Comparison of ENCODE assay signal across 16 cellular contexts in the genomic region with DNA sequence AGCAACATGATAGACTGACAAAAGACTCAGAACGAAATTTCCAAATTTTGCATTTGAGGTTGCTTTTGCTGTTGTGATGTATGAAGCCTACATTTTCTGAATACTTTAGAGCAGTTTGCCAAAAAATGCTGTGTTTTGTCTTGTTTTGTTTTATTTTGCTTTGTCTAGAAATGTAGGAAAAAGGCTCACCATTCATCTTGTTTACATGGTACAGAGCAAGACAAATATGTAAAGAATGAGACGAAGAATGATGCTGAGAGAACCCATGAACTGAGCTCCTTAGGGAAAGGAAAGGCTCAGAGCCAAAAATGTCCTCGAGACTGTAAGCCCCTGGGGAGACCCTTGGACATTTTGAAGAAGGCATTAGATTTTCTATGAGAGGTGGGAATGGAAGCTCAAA. TPM values are rescaled to one million over a fixed set of nuclear protein-coding genes. Genes with fewer than 3 reads are reported as not detected.
"Had no signal": no experiment of that assay in that cellular context is flagged by ENCODE, and none has a peak within 500 bp of the region (broad histone marks: within the 10 kb centered on the region; RNA-seq: fewer than 3 reads in every experiment).

No MANE protein-coding gene starts in this region.

- DNase-seq: activated CD4-positive, alpha-beta T cell treated with anti-CD3 and anti-CD28 coated beads, Interleukin-2, amount 50 U/mL, for 4 hours; activated effector memory CD4-positive, alpha-beta T cell treated with anti-CD3 and anti-CD28 coated beads, Interleukin-2, amount 50 U/mL, for 16 hours; activated T-cell treated with anti-CD3 and anti-CD28 coated beads, Interleukin-2, amount 50 U/mL, for 1 hour; erythroblast; occipital lobe; stimulated activated CD4-positive, alpha-beta T cell treated with anti-CD3 and anti-CD28 coated beads, Interleukin-2, amount 100 ng/mL, for 24 hours; stimulated activated naive CD4-positive, alpha-beta T cell; substantia nigra; T-helper 17 cell; transverse colon had no signal

- H3K36me3 Mint-ChIP-seq: activated naive CD4-positive, alpha-beta T cell treated with anti-CD3 and anti-CD28 coated beads, Interleukin-2, amount 50 U/mL, for 72 hours; natural killer cell treated with Interleukin-12 subunit alpha and Interleukin-12 subunit beta and Interleukin-15 and Interleukin-18, amount 100 ng/mL, for 72 hours had no signal

- ATAC-seq: activated naive CD4-positive, alpha-beta T cell treated with anti-CD3 and anti-CD28 coated beads, Interleukin-2, amount 50 U/mL, for 72 hours; natural killer cell treated with Interleukin-12 subunit alpha and Interleukin-12 subunit beta and Interleukin-15 and Interleukin-18, amount 100 ng/mL, for 72 hours; sciatic nerve; T-helper 17 cell had no signal

- H3K9me3 ChIP-seq: prostate gland, transverse colon had no signal

- H3K36me3 ChIP-seq: cardiac muscle cell, prostate gland, transverse colon had no signal

- H3K4me1 Mint-ChIP-seq: T-helper 17 cell had no signal

- H3K27me3 ChIP-seq: cardiac muscle cell, transverse colon had no signal

- H3K9me3 Mint-ChIP-seq: activated naive CD4-positive, alpha-beta T cell treated with anti-CD3 and anti-CD28 coated beads, Interleukin-2, amount 50 U/mL, for 72 hours; natural killer cell treated with Interleukin-12 subunit alpha and Interleukin-12 subunit beta and Interleukin-15 and Interleukin-18, amount 100 ng/mL, for 72 hours had no signal

- H3K4me1 ChIP-seq: prostate gland had no signal

- H3K4me3 Mint-ChIP-seq: natural killer cell treated with Interleukin-12 subunit alpha and Interleukin-12 subunit beta and Interleukin-15 and Interleukin-18, amount 100 ng/mL, for 72 hours; T-helper 17 cell had no signal

- H3K27ac Mint-ChIP-seq: activated naive CD4-positive, alpha-beta T cell treated with anti-CD3 and anti-CD28 coated beads, Interleukin-2, amount 50 U/mL, for 72 hours; natural killer cell treated with Interleukin-12 subunit alpha and Interleukin-12 subunit beta and Interleukin-15 and Interleukin-18, amount 100 ng/mL, for 72 hours; T-helper 17 cell had no signal

- H3K4me3 ChIP-seq: cardiac muscle cell, coronary artery, prostate gland, transverse colon had no signal

RNA-seq across cellular contexts. Expression of a gene that starts 55.4 kb away (rescaled TPM):
- total RNA-seq: natural killer cell treated with Interleukin-12 subunit alpha and Interleukin-12 subunit beta and Interleukin-15 and Interleukin-18, amount 100 ng/mL, for 72 hours; T-helper 17 cell had no signal
